In the genomic region with DNA sequence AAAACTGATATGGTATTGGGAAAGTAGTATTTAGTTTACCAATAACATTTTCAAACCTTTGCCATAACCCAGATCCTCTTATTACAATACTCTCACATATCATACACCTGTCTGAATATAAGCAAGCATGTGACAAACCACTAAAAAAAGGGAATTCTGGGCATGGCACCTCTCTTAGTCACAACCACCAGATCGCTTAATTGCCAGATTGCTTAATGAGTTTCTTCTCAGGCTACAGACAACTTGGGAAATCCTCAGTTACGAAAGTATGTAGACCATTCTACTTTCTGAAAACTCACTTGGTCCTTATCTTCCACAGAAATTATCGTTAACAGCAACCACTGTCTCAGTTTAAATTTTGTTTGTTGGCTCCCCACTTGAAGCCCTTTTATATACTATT, we compare ENCODE assay signal across 10 cellular contexts. TPM values are rescaled to one million over a fixed set of nuclear protein-coding genes. Genes with fewer than 3 reads are reported as not detected.
DNase-seq lines count a peak whose midpoint lies in the region; ATAC-seq, FAIRE-seq and TF ChIP-seq lines count a peak whose summit lies in the region.
"Had no signal": no experiment of that assay in that cellular context is flagged by ENCODE, and none has a peak within 500 bp of the region (broad histone marks: within the 10 kb centered on the region; RNA-seq: fewer than 3 reads in every experiment).

No MANE protein-coding gene starts in this region.

- H3K79me2 ChIP-seq in H9 (ENCODE audit: insufficient read depth, low read length), result peaks cover 25% of the 10 kb centered on the region; the same call in 1 of the 2 replicates

- WGBS in H9 (ENCODE audit: extremely low coverage, insufficient read length, low lambda C conversion rate), result no CpG with 5 or more reads among the region's 3 CpGs

- no peak overlapping the region for H3K23ac ChIP-seq in H9 (ENCODE audit: insufficient read length, low read depth, low read length)

- no peaks in the 10 kb centered on the region for H4K20me1 ChIP-seq in H9 (ENCODE audit: control insufficient read depth, insufficient read depth, insufficient read length)

- H3K4me2 ChIP-seq in H9 (ENCODE audit: insufficient read depth, insufficient read length, low read length), result peak overlapping the region; percentile 87

- H3K9me3 ChIP-seq in H9 (ENCODE audit: control insufficient read depth, low read depth, low read length) (no peaks in the 10 kb centered on the region), RWPE2 (ENCODE audit: severe bottlenecking) (no peaks in the 10 kb centered on the region)
- H3K9me3 ChIP-seq: SJSA1 had no signal

- H2BK5ac ChIP-seq in H9 (ENCODE audit: insufficient read length, low read length), result no peak overlapping the region

- H3K27ac Mint-ChIP-seq in H9, result no peak overlapping the region

- H3K79me1 ChIP-seq in H9 (ENCODE audit: insufficient read depth, low read depth, low read length, poor library complexity, severe bottlenecking), result no peaks in the 10 kb centered on the region

- H4K91ac ChIP-seq in H9 (ENCODE audit: insufficient read length, low read depth, low read length), result no peak overlapping the region

- H3K4ac ChIP-seq in H9 (ENCODE audit: low read depth, low read length), result no peak overlapping the region

- TF ChIP-seq CTCF in H9 (conservative IDR thresholded peaks at IDR 0.05), result no peak
- no peak for TF ChIP-seq CTCF in RWPE2 (IDR thresholded peaks at IDR 0.05; ENCODE audit: poor library complexity, severe bottlenecking)

- ATAC-seq in RWPE2 (ENCODE audit: low read depth) (no peak), esophagus mucosa (peak; percentile 65), HG03045 (IDR thresholded peaks at IDR 0.05; ENCODE audit: unreplicated experiment) (no peak)

- no peaks in the 10 kb centered on the region for H3K27me3 Mint-ChIP-seq in H9 (ENCODE audit: low read depth)

- H3K9ac ChIP-seq in H9 (ENCODE audit: extremely low read depth, insufficient read length, low read length), result no peak overlapping the region

- no peaks in the 10 kb centered on the region for H3K9me3 Mint-ChIP-seq in H9

- peaks cover 5% of the 10 kb centered on the region for H3K23me2 ChIP-seq in H9 (ENCODE audit: insufficient read length, low read depth, low read length, poor library complexity, severe bottlenecking)

- no peak overlapping the region for H2AFZ ChIP-seq in H9 (ENCODE audit: low read length)

- H4K5ac ChIP-seq in H9 (ENCODE audit: insufficient read length, low read depth, low read length), result no peak overlapping the region

- no peak overlapping the region for H3K18ac ChIP-seq in H9 (ENCODE audit: insufficient read length, low read depth, low read length)

- no peak overlapping the region for H3K56ac ChIP-seq in H9 (ENCODE audit: insufficient read length, low read depth, low read length)

- FAIRE-seq in H54 (lab: Jason Lieb, UNC), result no peak

- no peak overlapping the region for H3K14ac ChIP-seq in H9 (ENCODE audit: insufficient read depth, low read length)

- H4K8ac ChIP-seq in H9 (replicated peaks; ENCODE audit: insufficient read length, low read depth, low read length), result no peak overlapping the region

- peaks cover 19 to 25% of the 10 kb centered on the region in 2 experiments for H3K4me1 Mint-ChIP-seq in H9

- no peak overlapping the region for H2BK12ac ChIP-seq in H9 (ENCODE audit: insufficient read length, low read depth, low read length)

- DNase-seq in H9 (no peak), RWPE2 (ENCODE audit: low spot score) (no peak), skeletal muscle cell (ENCODE audit: low read depth) (no peak), H54 (ENCODE audit: insufficient read length, low spot score) (no peak), nucleus accumbens (lab: John Stamatoyannopoulos, UW) (no peak), DMS79 (lab: John Stamatoyannopoulos, UW) (no peak)
- DNase-seq: stimulated activated naive CD4-positive, alpha-beta T cell treated with Interleukin-2 at 50 U/mL for 16 hours had no signal

- H3K27ac ChIP-seq in H9 (ENCODE audit: insufficient read length, low read depth, low read length), result no peak overlapping the region
- no peak overlapping the region for H3K27ac ChIP-seq in RWPE2 (ENCODE audit: poor library complexity, severe bottlenecking)
- H3K27ac ChIP-seq: SJSA1 had no signal

- peaks cover 2% of the 10 kb centered on the region; the same call in 1 of the 2 replicates for H3K4me1 ChIP-seq in H9 (ENCODE audit: insufficient read depth, low read length)
- peaks cover 10% of the 10 kb centered on the region for H3K4me1 ChIP-seq in RWPE2 (ENCODE audit: insufficient read depth, poor library complexity, severe bottlenecking)

- peak overlapping the region; percentile 72 to 85 for H3K4me3 Mint-ChIP-seq in H9

- no peak overlapping the region for H2AK5ac ChIP-seq in H9 (ENCODE audit: insufficient read length, low read length)

- no peak overlapping the region for H2BK120ac ChIP-seq in H9 (ENCODE audit: low read depth, low read length, poor library complexity, severe bottlenecking)

- H2BK15ac ChIP-seq in H9 (ENCODE audit: low read depth, low read length), result no peak overlapping the region

- H3K36me3 Mint-ChIP-seq in H9 (ENCODE audit: insufficient read depth in 1 of 3, low read depth in 3 of 3), result peaks cover 15 to 33% (median 26%) of the 10 kb centered on the region in 3 experiments

- H3K4me3 ChIP-seq in RWPE2 (ENCODE audit: severe bottlenecking) (peak overlapping the region; percentile 95), skeletal muscle cell (ENCODE audit: low read depth, low read length) (peak overlapping the region; percentile 92)

- no peaks in the 10 kb centered on the region for H3K27me3 ChIP-seq in H9 (ENCODE audit: insufficient read depth, low read length)
- H3K27me3 ChIP-seq in RWPE2 (ENCODE audit: insufficient read depth, poor library complexity, severe bottlenecking), result no peaks in the 10 kb centered on the region
- H3K27me3 ChIP-seq: SJSA1 had no signal

- peaks cover 34% of the 10 kb centered on the region for H3K36me3 ChIP-seq in RWPE2 (ENCODE audit: low read depth)

- no peak overlapping the region for H3T11ph ChIP-seq in H9 (ENCODE audit: low read length)

- no peak for TF ChIP-seq POLR2A in H54 (IDR thresholded peaks at IDR 0.05; ENCODE audit: low read depth, low read length)

- no peak overlapping the region for H2BK20ac ChIP-seq in H9 (ENCODE audit: low read depth, low read length, poor library complexity, severe bottlenecking)

RNA-seq across cellular contexts. Expression of a gene that starts 2.1 kb away (rescaled TPM):
- total RNA-seq in H9 (2021), result 44.0 and 44.7 TPM in 2 replicates
- 11.4 TPM for total RNA-seq in esophagus mucosa
